Comparison of ENCODE assay signal across 12 cellular contexts in the genomic region with DNA sequence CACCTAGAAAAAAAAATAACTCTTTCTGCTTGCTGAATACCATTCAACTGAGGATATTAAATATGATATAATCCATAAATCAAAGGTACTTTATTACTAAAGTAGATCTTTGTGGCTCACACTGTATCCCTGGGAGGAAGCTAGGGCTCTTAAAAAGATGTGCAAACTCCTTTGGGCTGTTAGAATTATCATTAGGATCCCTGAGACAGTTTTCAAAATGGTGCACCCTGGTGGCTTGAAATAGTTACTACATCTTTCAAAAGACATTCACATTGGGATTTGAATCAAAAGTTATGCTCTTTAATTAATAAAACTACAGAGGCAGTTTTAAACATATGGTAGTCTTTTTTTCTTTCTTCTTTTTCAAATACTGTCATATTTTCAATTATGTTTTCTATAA.
DNase-seq lines count a peak whose midpoint lies in the region; ATAC-seq and TF ChIP-seq lines count a peak whose summit lies in the region.
"Had no signal": no experiment of that assay in that cellular context is flagged by ENCODE, and none has a peak within 500 bp of the region (broad histone marks: within the 10 kb centered on the region; RNA-seq: fewer than 3 reads in every experiment).

No MANE protein-coding gene starts in this region.

- H3K27me3 ChIP-seq in GM06990 (replicated peaks; ENCODE audit: control insufficient read depth, insufficient read depth, low read length) (no peaks in the 10 kb centered on the region), PC-9 (ENCODE audit: insufficient read depth, low read depth) (no peaks in the 10 kb centered on the region), MG63 (no peaks in the 10 kb centered on the region)
- H3K27me3 ChIP-seq: heart left ventricle had no signal

- no peaks in the 10 kb centered on the region for H3K9me2 ChIP-seq in PC-9 (ENCODE audit: insufficient read depth)

- no peak for ATAC-seq in HG02840 (IDR thresholded peaks at IDR 0.05; ENCODE audit: low FRiP score, unreplicated experiment)
- ATAC-seq: heart left ventricle had no signal

- no peaks in the 10 kb centered on the region for H3K79me2 ChIP-seq in PC-9 (ENCODE audit: low read depth)

- TF ChIP-seq CTCF in GM06990 (IDR thresholded peaks at IDR 0.05; ENCODE audit: insufficient read depth, low read length, poor library complexity, severe bottlenecking) (peak; percentile 34), PC-9 (conservative IDR thresholded peaks at IDR 0.05) (peak; percentile 36), fibroblast of the aortic adventitia (IDR thresholded peaks at IDR 0.05; ENCODE audit: insufficient read depth, low read length) (peak; percentile 42)

- H3K9me3 ChIP-seq in PC-9 (ENCODE audit: insufficient read depth, low read depth) (no peaks in the 10 kb centered on the region), MG63 (no peaks in the 10 kb centered on the region)

- intact Hi-C loops in PC-9 (cut with micrococcal nuclease; ENCODE audit: unreplicated experiment) = no loop called here

- no peak overlapping the region for H3K27ac ChIP-seq in PC-9
- H3K27ac ChIP-seq: heart left ventricle had no signal

- H3K4me2 ChIP-seq in PC-9 = no peak overlapping the region

- POLR2A ChIA-PET in PC-9 (lab: Charles Lee; ENCODE audit: unreplicated experiment) = no interaction called here

- no peaks in the 10 kb centered on the region for H3F3A ChIP-seq in PC-9 (ENCODE audit: insufficient read depth, low read depth)

- no peak overlapping the region for H2AFZ ChIP-seq in PC-9

- no peak overlapping the region for H3K4me3 ChIP-seq in GM06990 (replicated peaks; ENCODE audit: low read depth, low read length)
- H3K4me3 ChIP-seq in PC-9 = no peak overlapping the region
- no peak overlapping the region for H3K4me3 ChIP-seq in fibroblast of the aortic adventitia (ENCODE audit: low read depth, low read length)
- no peak overlapping the region for H3K4me3 ChIP-seq in MG63
- H3K4me3 ChIP-seq: heart left ventricle had no signal

- peak; percentile 8 for DNase-seq in ACHN
- no peak for DNase-seq in GM06990 (ENCODE audit: extremely low read depth, insufficient read length)
- no peak for DNase-seq in PC-9
- no peak for DNase-seq in fibroblast of the aortic adventitia (ENCODE audit: low read depth)
- no peak for DNase-seq in MG63
- DNase-seq in T-helper 1 cell = no peak
- no peak for DNase-seq in NCI-H1694 treated with DMSO at 0.1 percent for 48 hours (lab: John Stamatoyannopoulos, UW)
- DNase-seq: DMS79; heart left ventricle; MV-4-11; stimulated activated CD4-positive, alpha-beta T cell treated with anti-CD3 and anti-CD28 coated beads, Interleukin-4, amount 100 ng/mL, for 4 hours had no signal

- CTCF ChIA-PET in PC-9 (lab: Charles Lee) = interaction anchor here (0.7 kb wide), 1 partner anchor 15 kb away, joined by 3 read pairs; no protein-coding TSS in a partner anchor

- H3K36me3 ChIP-seq in GM06990 (ENCODE audit: control insufficient read depth, insufficient read depth, low read length) = no peaks in the 10 kb centered on the region
- H3K36me3 ChIP-seq in PC-9 (ENCODE audit: low read depth) = no peaks in the 10 kb centered on the region
- no peaks in the 10 kb centered on the region for H3K36me3 ChIP-seq in MG63
- H3K36me3 ChIP-seq: heart left ventricle had no signal

- in situ Hi-C loops in ACHN (cut with HindIII; ENCODE audit: low pct_ligation_motif_present, low pct_unique_long_range_greater_than_20kb, low sequenced_read_pairs) = no loop called here

- H3K4me1 ChIP-seq in PC-9 (replicated peaks; ENCODE audit: insufficient read depth) = no peaks in the 10 kb centered on the region
- H3K4me1 ChIP-seq: heart left ventricle had no signal

- no peaks in the 10 kb centered on the region for H4K20me1 ChIP-seq in PC-9 (ENCODE audit: insufficient read depth)

- no TSS peak for BruUV-seq in PC-9 (replicated peaks; lab: Mats Ljungman, UMichigan)
